Comparison of ENCODE assay signal across 9 cellular contexts in genomic region chr9:131263033-131263343, GRCh38. TPM values are rescaled to one million over a fixed set of nuclear protein-coding genes. Genes with fewer than 3 reads are reported as not detected.
DNase-seq lines count a peak whose midpoint lies in the region; ATAC-seq and TF ChIP-seq lines count a peak whose summit lies in the region.
"Not testable (repeated sequence)": the region's sequence is repeated elsewhere in the genome, so short reads cannot be mapped to it uniquely, and the experiment has no call there.
"Had no signal": no experiment of that assay in that cellular context is flagged by ENCODE, and none has a peak within 500 bp of the region (broad histone marks: within the 10 kb centered on the region; RNA-seq: fewer than 3 reads in every experiment).

No MANE protein-coding gene starts in this region.

- H3K36me3 Mint-ChIP-seq in CD4-positive, CD25-positive, alpha-beta regulatory T cell, result peaks cover 29% of the 10 kb centered on the region
- peaks cover 57% of the 10 kb centered on the region for H3K36me3 Mint-ChIP-seq in T-helper 2 cell treated with Interferon-gamma antibody and Interleukin-4, amounts not matched to agents 5 μg/mL and 100 μg/mL, for 36 hours (ENCODE audit: low read depth)
- H3K36me3 Mint-ChIP-seq in activated CD8-positive, alpha-beta T cell treated with anti-CD3 and anti-CD28 coated beads, Interleukin-2, amount 10 ng/mL, durations not matched to agents 7 days and 5 days (ENCODE audit: low read depth), result peaks cover 81% of the 10 kb centered on the region
- H3K36me3 Mint-ChIP-seq in activated naive CD4-positive, alpha-beta T cell treated with anti-CD3 and anti-CD28 coated beads, Interleukin-2, amount 50 U/mL, for 24 hours; naive B cell: not testable (repeated sequence)
- H3K36me3 Mint-ChIP-seq in dendritic cell treated with granulocyte-macrophage colony-stimulating factor and Interleukin-4, amounts not matched to agents 40 ng/mL and 50 ng/mL, for 4 days (ENCODE audit: low read depth), result peaks cover 92% of the 10 kb centered on the region
- peaks cover 91% of the 10 kb centered on the region for H3K36me3 Mint-ChIP-seq in stimulated activated effector memory CD8-positive, alpha-beta T cell treated with anti-CD3 and anti-CD28 coated beads, Interleukin-12 subunit alpha, Interleukin-12 subunit beta, amount 100 ng/mL, for 72 hours

- H3K4me2 ChIP-seq in KMS-11, result peak overlapping the region; percentile 63

- peaks cover 89% of the 10 kb centered on the region for H3K4me1 ChIP-seq in CD4-positive, CD25-positive, alpha-beta regulatory T cell (ENCODE audit: control insufficient read depth, insufficient read depth, low read length, poor library complexity, severe bottlenecking)
- peaks cover 31% of the 10 kb centered on the region for H3K4me1 ChIP-seq in KMS-11 (ENCODE audit: low read depth, poor library complexity, severe bottlenecking)

- peaks cover 50% of the 10 kb centered on the region for H3K36me3 ChIP-seq in CD4-positive, CD25-positive, alpha-beta regulatory T cell (ENCODE audit: control insufficient read depth, insufficient read depth, low read length)
- H3K36me3 ChIP-seq in KMS-11 (ENCODE audit: insufficient read depth), result not testable (repeated sequence)

- H3K4me1 Mint-ChIP-seq in CD4-positive, CD25-positive, alpha-beta regulatory T cell, result peaks cover 10 to 83% (median 43%) of the 10 kb centered on the region in 4 donors
- H3K4me1 Mint-ChIP-seq in T-helper 2 cell treated with Interferon-gamma antibody and Interleukin-4, amounts not matched to agents 5 μg/mL and 100 μg/mL, for 36 hours (ENCODE audit: low read depth), result peaks cover 46% of the 10 kb centered on the region
- peaks cover 82% of the 10 kb centered on the region for H3K4me1 Mint-ChIP-seq in activated CD8-positive, alpha-beta T cell treated with anti-CD3 and anti-CD28 coated beads, Interleukin-2, amount 10 ng/mL, durations not matched to agents 7 days and 5 days (ENCODE audit: low read depth)
- H3K4me1 Mint-ChIP-seq in activated naive CD4-positive, alpha-beta T cell treated with anti-CD3 and anti-CD28 coated beads, Interleukin-2, amount 50 U/mL, for 24 hours, result peaks cover 70% of the 10 kb centered on the region
- H3K4me1 Mint-ChIP-seq in dendritic cell treated with granulocyte-macrophage colony-stimulating factor and Interleukin-4, amounts not matched to agents 40 ng/mL and 50 ng/mL, for 4 days (ENCODE audit: low read depth), result peaks cover 92% of the 10 kb centered on the region
- peaks cover 27 to 71% (median 40%) of the 10 kb centered on the region in 3 donors for H3K4me1 Mint-ChIP-seq in naive B cell
- H3K4me1 Mint-ChIP-seq in stimulated activated effector memory CD8-positive, alpha-beta T cell treated with anti-CD3 and anti-CD28 coated beads, Interleukin-12 subunit alpha, Interleukin-12 subunit beta, amount 100 ng/mL, for 72 hours, result peaks cover 64% of the 10 kb centered on the region

- H3K27me3 Mint-ChIP-seq in CD4-positive, CD25-positive, alpha-beta regulatory T cell; T-helper 2 cell treated with Interferon-gamma antibody and Interleukin-4, amounts not matched to agents 5 μg/mL and 100 μg/mL, for 36 hours (ENCODE audit: low read depth); activated CD8-positive, alpha-beta T cell treated with anti-CD3 and anti-CD28 coated beads, Interleukin-2, amount 10 ng/mL, durations not matched to agents 7 days and 5 days (ENCODE audit: low read depth); activated naive CD4-positive, alpha-beta T cell treated with anti-CD3 and anti-CD28 coated beads, Interleukin-2, amount 50 U/mL, for 24 hours; dendritic cell treated with granulocyte-macrophage colony-stimulating factor and Interleukin-4, amounts not matched to agents 40 ng/mL and 50 ng/mL, for 4 days; naive B cell: not testable (repeated sequence)

- H3K4me3 ChIP-seq in CD4-positive, CD25-positive, alpha-beta regulatory T cell (ENCODE audit: low read depth, low read length); KMS-11 (IDR thresholded peaks at IDR 0.05; ENCODE audit: insufficient read depth, low read depth, low read length): not testable (repeated sequence)

- POLR2A ChIA-PET in activated CD8-positive, alpha-beta T cell treated with anti-CD3 and anti-CD28 coated beads, Interleukin-2, amount 10 ng/mL, durations not matched to agents 7 days and 5 days (lab: Charles Lee), result interaction anchor here (1.4 to 2.3 kb wide), 3 partner anchors 10 to 24 kb away, joined by 5 to 18 read pairs (median 7); no protein-coding TSS in a partner anchor

- peak overlapping the region; percentile 89 to 98 (median 96) for H3K27ac Mint-ChIP-seq in CD4-positive, CD25-positive, alpha-beta regulatory T cell
- peak overlapping the region; percentile 12 for H3K27ac Mint-ChIP-seq in T-helper 2 cell treated with Interferon-gamma antibody and Interleukin-4, amounts not matched to agents 5 μg/mL and 100 μg/mL, for 36 hours
- H3K27ac Mint-ChIP-seq in activated CD8-positive, alpha-beta T cell treated with anti-CD3 and anti-CD28 coated beads, Interleukin-2, amount 10 ng/mL, durations not matched to agents 7 days and 5 days, result peak overlapping the region; percentile 14
- H3K27ac Mint-ChIP-seq in activated naive CD4-positive, alpha-beta T cell treated with anti-CD3 and anti-CD28 coated beads, Interleukin-2, amount 50 U/mL, for 24 hours, result peak overlapping the region; percentile 95
- H3K27ac Mint-ChIP-seq in dendritic cell treated with granulocyte-macrophage colony-stimulating factor and Interleukin-4, amounts not matched to agents 40 ng/mL and 50 ng/mL, for 4 days, result peak overlapping the region; percentile 79
- peak overlapping the region; percentile 3 to 95 (median 91) for H3K27ac Mint-ChIP-seq in naive B cell
- peak overlapping the region; percentile 97 for H3K27ac Mint-ChIP-seq in stimulated activated effector memory CD8-positive, alpha-beta T cell treated with anti-CD3 and anti-CD28 coated beads, Interleukin-12 subunit alpha, Interleukin-12 subunit beta, amount 100 ng/mL, for 72 hours

- not testable (repeated sequence) for H4K20me1 ChIP-seq in KMS-11 (ENCODE audit: insufficient read depth)

- not testable (repeated sequence) for H3K79me2 ChIP-seq in KMS-11 (ENCODE audit: insufficient read depth, low read depth)

- H2AFZ ChIP-seq in KMS-11 (ENCODE audit: low read depth), result not testable (repeated sequence)

- TF ChIP-seq CTCF in KMS-11 (conservative IDR thresholded peaks at IDR 0.05; ENCODE audit: low read depth, low read length), result not testable (repeated sequence)

- not testable (repeated sequence) for ATAC-seq in CD4-positive, CD25-positive, alpha-beta regulatory T cell (ENCODE audit: low read depth in 2 of 2); activated CD8-positive, alpha-beta T cell treated with anti-CD3 and anti-CD28 coated beads, Interleukin-2, amount 10 ng/mL, durations not matched to agents 7 days and 5 days; naive B cell (ENCODE audit: low read depth in 2 of 2); stimulated activated effector memory CD8-positive, alpha-beta T cell treated with anti-CD3 and anti-CD28 coated beads, Interleukin-12 subunit alpha, Interleukin-12 subunit beta, amount 100 ng/mL, for 72 hours

- H3K27me3 ChIP-seq in CD4-positive, CD25-positive, alpha-beta regulatory T cell (ENCODE audit: control insufficient read depth, insufficient read depth, low read length); KMS-11 (ENCODE audit: insufficient read depth, low read depth): not testable (repeated sequence)

- intact Hi-C loops in dendritic cell treated with granulocyte-macrophage colony-stimulating factor and Interleukin-4, amounts not matched to agents 40 ng/mL and 50 ng/mL, for 4 days (cut with micrococcal nuclease), result not testable (repeated sequence)

- H3K9me3 Mint-ChIP-seq in CD4-positive, CD25-positive, alpha-beta regulatory T cell; T-helper 2 cell treated with Interferon-gamma antibody and Interleukin-4, amounts not matched to agents 5 μg/mL and 100 μg/mL, for 36 hours; activated CD8-positive, alpha-beta T cell treated with anti-CD3 and anti-CD28 coated beads, Interleukin-2, amount 10 ng/mL, durations not matched to agents 7 days and 5 days (ENCODE audit: insufficient read depth); activated naive CD4-positive, alpha-beta T cell treated with anti-CD3 and anti-CD28 coated beads, Interleukin-2, amount 50 U/mL, for 24 hours; dendritic cell treated with granulocyte-macrophage colony-stimulating factor and Interleukin-4, amounts not matched to agents 40 ng/mL and 50 ng/mL, for 4 days; naive B cell; stimulated activated effector memory CD8-positive, alpha-beta T cell treated with anti-CD3 and anti-CD28 coated beads, Interleukin-12 subunit alpha, Interleukin-12 subunit beta, amount 100 ng/mL, for 72 hours: not testable (repeated sequence)

- H3K9me3 ChIP-seq in CD4-positive, CD25-positive, alpha-beta regulatory T cell (ENCODE audit: control insufficient read depth in 2 of 2, low read length in 2 of 2), result not testable (repeated sequence)

- not testable (repeated sequence) for H3K9ac ChIP-seq in KMS-11

- CTCF ChIA-PET in activated CD8-positive, alpha-beta T cell treated with anti-CD3 and anti-CD28 coated beads, Interleukin-2, amount 10 ng/mL, durations not matched to agents 7 days and 5 days (lab: Charles Lee), result interaction anchor here (1.7 kb wide), 1 partner anchor 74 kb away, joined by 4 read pairs; no protein-coding TSS in a partner anchor

- peak overlapping the region; percentile 55 for H3K27ac ChIP-seq in CD4-positive, CD25-positive, alpha-beta regulatory T cell (ENCODE audit: insufficient read depth, low read length, poor library complexity, severe bottlenecking)
- peak overlapping the region; percentile 50 for H3K27ac ChIP-seq in KMS-11

- H3K4me3 Mint-ChIP-seq in CD4-positive, CD25-positive, alpha-beta regulatory T cell, result peak overlapping the region; percentile 64 to 97 (median 86)
- peak overlapping the region; percentile 37 for H3K4me3 Mint-ChIP-seq in T-helper 2 cell treated with Interferon-gamma antibody and Interleukin-4, amounts not matched to agents 5 μg/mL and 100 μg/mL, for 36 hours
- peak overlapping the region; percentile 0 for H3K4me3 Mint-ChIP-seq in activated CD8-positive, alpha-beta T cell treated with anti-CD3 and anti-CD28 coated beads, Interleukin-2, amount 10 ng/mL, durations not matched to agents 7 days and 5 days
- H3K4me3 Mint-ChIP-seq in activated naive CD4-positive, alpha-beta T cell treated with anti-CD3 and anti-CD28 coated beads, Interleukin-2, amount 50 U/mL, for 24 hours, result peak overlapping the region; percentile 66
- H3K4me3 Mint-ChIP-seq in dendritic cell treated with granulocyte-macrophage colony-stimulating factor and Interleukin-4, amounts not matched to agents 40 ng/mL and 50 ng/mL, for 4 days, result peak overlapping the region; percentile 56
- H3K4me3 Mint-ChIP-seq in naive B cell, result peak overlapping the region; percentile 57 to 91 (median 72)
- not testable (repeated sequence) for H3K4me3 Mint-ChIP-seq in stimulated activated effector memory CD8-positive, alpha-beta T cell treated with anti-CD3 and anti-CD28 coated beads, Interleukin-12 subunit alpha, Interleukin-12 subunit beta, amount 100 ng/mL, for 72 hours

- not testable (repeated sequence) for DNase-seq in CD4-positive, CD25-positive, alpha-beta regulatory T cell; T-helper 2 cell treated with Interferon-gamma antibody and Interleukin-4, amounts not matched to agents 5 μg/mL and 100 μg/mL, for 36 hours (ENCODE audit: low spot score); activated CD8-positive, alpha-beta T cell treated with anti-CD3 and anti-CD28 coated beads, Interleukin-2, amount 10 ng/mL, durations not matched to agents 7 days and 5 days; naive B cell; stimulated activated effector memory CD8-positive, alpha-beta T cell treated with anti-CD3 and anti-CD28 coated beads, Interleukin-12 subunit alpha, Interleukin-12 subunit beta, amount 100 ng/mL, for 72 hours (ENCODE audit: low spot score in 2 of 2)

RNA-seq across cellular contexts. Expression of gene FAM78A, which starts 13.3 kb away (rescaled TPM):
- total RNA-seq in CD4-positive, CD25-positive, alpha-beta regulatory T cell, result 95.6 TPM
- 10 to 100 TPM; 16.6 to 23.0 (median 17.7) TPM for polyA plus RNA-seq in CD4-positive, CD25-positive, alpha-beta regulatory T cell
- total RNA-seq in activated CD8-positive, alpha-beta T cell treated with anti-CD3 and anti-CD28 coated beads, Interleukin-2, amount 10 ng/mL, durations not matched to agents 7 days and 5 days, result 100 to 1,000 TPM in 1 of 2 experiments, 10 to 100 TPM in 1; 99.2 to 101 TPM
- 10 to 100 TPM in 4 of 6 donors, 1 to 10 TPM in 2; 5.2 to 18.3 (median 11.6) TPM for polyA plus RNA-seq in naive B cell (ENCODE audit: low read depth in 6 of 6)

RNA-seq across cellular contexts. Expression of gene PLPP7, which starts 26.5 kb away (rescaled TPM):
- total RNA-seq in CD4-positive, CD25-positive, alpha-beta regulatory T cell, result not detected
- not detected for polyA plus RNA-seq in CD4-positive, CD25-positive, alpha-beta regulatory T cell
- under 1 TPM in 1 of 2 experiments, not detected in 1; 0.21 TPM for total RNA-seq in activated CD8-positive, alpha-beta T cell treated with anti-CD3 and anti-CD28 coated beads, Interleukin-2, amount 10 ng/mL, durations not matched to agents 7 days and 5 days
- polyA plus RNA-seq in naive B cell (ENCODE audit: low read depth in 6 of 6), result 1 to 10 TPM in 3 of 6 donors, under 1 TPM in 2, not detected in 1; 0.78 to 2.0 (median 1.2) TPM
- total RNA-seq: MCF 10A had no signal

Comparison
In these comparisons a context has a peak if more than half of its experiments do, and no peak if none do; other contexts are left out.
1. H3K27ac Mint-ChIP-seq: peak in every context shown above with its lines; median percentile 97 in stimulated activated effector memory CD8-positive, alpha-beta T cell treated with anti-CD3 and anti-CD28 coated beads, Interleukin-12 subunit alpha, Interleukin-12 subunit beta, amount 100 ng/mL, for 72 hours; 96 in CD4-positive, CD25-positive, alpha-beta regulatory T cell; 95 in activated naive CD4-positive, alpha-beta T cell treated with anti-CD3 and anti-CD28 coated beads, Interleukin-2, amount 50 U/mL, for 24 hours; 91 in naive B cell; 79 in dendritic cell treated with granulocyte-macrophage colony-stimulating factor and Interleukin-4, amounts not matched to agents 40 ng/mL and 50 ng/mL, for 4 days; 14 in activated CD8-positive, alpha-beta T cell treated with anti-CD3 and anti-CD28 coated beads, Interleukin-2, amount 10 ng/mL, durations not matched to agents 7 days and 5 days; 12 in T-helper 2 cell treated with Interferon-gamma antibody and Interleukin-4, amounts not matched to agents 5 μg/mL and 100 μg/mL, for 36 hours.